In genomic region chr13:114132419-114133121, GRCh38 we compare ENCODE assay signal across 8 cellular contexts. TPM values are rescaled to one million over a fixed set of nuclear protein-coding genes. Genes with fewer than 3 reads are reported as not detected.
DNase-seq lines count a peak whose midpoint lies in the region; ATAC-seq, FAIRE-seq and TF ChIP-seq lines count a peak whose summit lies in the region.

Gene RASA3 (minus strand): TSS chr13:114132623. CDS start chr13:114132489, 134 bp downstream.

- H3K27me3 ChIP-seq in astrocyte (ENCODE audit: insufficient read depth, low read length) (no peaks in the 10 kb centered on the region), left ventricle myocardium inferior (ENCODE audit: low read depth) (no peaks in the 10 kb centered on the region), parathyroid adenoma (ENCODE audit: control insufficient read depth, insufficient read depth, low read length) (no peaks in the 10 kb centered on the region)

- peaks cover 3% of the 10 kb centered on the region for H3K27me3 Mint-ChIP-seq in astrocyte (ENCODE audit: low read depth, unreplicated experiment)

- ATAC-seq in GM21717 (IDR thresholded peaks at IDR 0.05; ENCODE audit: unreplicated experiment) = peak; percentile 61

- peak; percentile 77 for DNase-seq in G401 (ENCODE audit: low spot score)
- DNase-seq in Jurkat, Clone E6-1 (ENCODE audit: low read depth, low spot score) = no peak
- DNase-seq in T follicular helper cell (ENCODE audit: low read depth) = peak; percentile 45
- DNase-seq in astrocyte (ENCODE audit: low read depth) = peak; percentile 72
- DNase-seq in left ventricle myocardium inferior = peak; percentile 83
- no peak for DNase-seq in RCC 7860 (ENCODE audit: low spot score)

- H3K27ac ChIP-seq in astrocyte (ENCODE audit: low read depth, low read length) (peak within 1 kb of the TSS; percentile 98), left ventricle myocardium inferior (replicated peaks) (peak within 1 kb of the TSS; percentile 83), parathyroid adenoma (peak within 1 kb of the TSS; percentile 66)

- H3K27ac Mint-ChIP-seq in astrocyte (ENCODE audit: unreplicated experiment) = peak within 1 kb of the TSS; percentile 94

- peaks cover 46% of the 10 kb centered on the region for H3K79me2 ChIP-seq in astrocyte (ENCODE audit: insufficient read depth, low read length)
- peaks cover 2% of the 10 kb centered on the region for H3K79me2 ChIP-seq in parathyroid adenoma

- peaks cover 3% of the 10 kb centered on the region for H3K9me3 Mint-ChIP-seq in astrocyte (ENCODE audit: unreplicated experiment)

- peak within 1 kb of the TSS; percentile 95 for H3K4me3 Mint-ChIP-seq in astrocyte (ENCODE audit: unreplicated experiment)

- peak within 1 kb of the TSS; percentile 82 for H3K4me3 ChIP-seq in Jurkat, Clone E6-1 (ENCODE audit: low read length)
- H3K4me3 ChIP-seq in astrocyte (ENCODE audit: insufficient read depth, low read depth, low read length) = peak within 1 kb of the TSS; percentile 99
- H3K4me3 ChIP-seq in left ventricle myocardium inferior = peak within 1 kb of the TSS; percentile 98
- H3K4me3 ChIP-seq in parathyroid adenoma (ENCODE audit: low read depth, low read length) = peak within 1 kb of the TSS; percentile 44

- TF ChIP-seq CTCF in astrocyte (IDR thresholded peaks at IDR 0.05; ENCODE audit: insufficient read depth, low read depth, low read length) (no peak), left ventricle myocardium inferior (IDR thresholded peaks at IDR 0.05; ENCODE audit: borderline replicate concordance) (no peak), parathyroid adenoma (IDR thresholded peaks at IDR 0.05) (no peak)

- intact Hi-C loops in left ventricle myocardium inferior (cut with micrococcal nuclease) = no loop called here

- H3K36me3 ChIP-seq in astrocyte (ENCODE audit: insufficient read depth, low read length) = no peaks in the 10 kb centered on the region
- H3K36me3 ChIP-seq in left ventricle myocardium inferior = no peaks in the 10 kb centered on the region
- H3K36me3 ChIP-seq in parathyroid adenoma (ENCODE audit: control insufficient read depth, insufficient read depth, low read length) = no peaks in the 10 kb centered on the region

- no peaks in the 10 kb centered on the region for H3K9me3 ChIP-seq in astrocyte (ENCODE audit: insufficient read depth, low read depth, low read length)
- no peaks in the 10 kb centered on the region for H3K9me3 ChIP-seq in left ventricle myocardium inferior (replicated peaks)
- no peaks in the 10 kb centered on the region for H3K9me3 ChIP-seq in parathyroid adenoma (ENCODE audit: control insufficient read depth, low read length)

- H2AFZ ChIP-seq in astrocyte (ENCODE audit: low read depth, low read length) = no peak within 1 kb of the TSS
- peak within 1 kb of the TSS; percentile 63 for H2AFZ ChIP-seq in parathyroid adenoma

- peaks cover 26% of the 10 kb centered on the region for H3K4me1 Mint-ChIP-seq in astrocyte (ENCODE audit: low read depth, unreplicated experiment)

- H3K4me2 ChIP-seq in astrocyte (ENCODE audit: low read length) (peak within 1 kb of the TSS; percentile 100), parathyroid adenoma (ENCODE audit: low read length) (peak within 1 kb of the TSS; percentile 80)

- in situ Hi-C loops in G401 (cut with HindIII; ENCODE audit: low sequenced_read_pairs) = no loop called here

- peaks cover 36% of the 10 kb centered on the region for H3K4me1 ChIP-seq in astrocyte (ENCODE audit: insufficient read depth, low read length)
- peaks cover 59% of the 10 kb centered on the region for H3K4me1 ChIP-seq in left ventricle myocardium inferior
- no peaks in the 10 kb centered on the region for H3K4me1 ChIP-seq in parathyroid adenoma

- peaks cover 36% of the 10 kb centered on the region for H4K20me1 ChIP-seq in astrocyte (ENCODE audit: insufficient read depth, low read length)

- H3K9ac ChIP-seq in astrocyte (ENCODE audit: low read length) = peak within 1 kb of the TSS; percentile 98
- no peak within 1 kb of the TSS for H3K9ac ChIP-seq in parathyroid adenoma

- FAIRE-seq in astrocyte (lab: Jason Lieb, UNC) (no peak), RCC 7860 (lab: Jason Lieb, UNC) (no peak)

- H3K36me3 Mint-ChIP-seq in astrocyte (ENCODE audit: low read depth, unreplicated experiment) = peaks cover 3% of the 10 kb centered on the region

RNA-seq across cellular contexts. Expression of gene RASA3, which starts in this region (rescaled TPM):
- 11.9 and 13.7 TPM in 2 replicates for total RNA-seq in G401 (2014; rRNA removed; shearing (Covaris generic))
- 19.0 TPM for polyA plus RNA-seq in Jurkat, Clone E6-1 (2012; ENCODE audit: insufficient read depth, insufficient read length)
- total RNA-seq in astrocyte (41.1 and 41.4 TPM in 2 replicates), left ventricle myocardium inferior (9.5 TPM)

Comparison
In these comparisons a context has a peak if more than half of its experiments do, and no peak if none do; other contexts are left out.
1. DNase-seq: peak in G401 (single experiment), T follicular helper cell (single experiment), astrocyte (single experiment) and left ventricle myocardium inferior (single experiment); none in Jurkat, Clone E6-1 (single experiment) and RCC 7860 (single experiment).
2. H3K4me3 ChIP-seq: peak in every context shown above with its lines; median percentile 99 in astrocyte; 98 in left ventricle myocardium inferior; 82 in Jurkat, Clone E6-1; 44 in parathyroid adenoma.
3. Peak in every context shown above with its lines, with median percentiles within 50 percentile points of each other: H3K27ac ChIP-seq.